1 cellular context compared by ENCODE assay signal in the genomic region with DNA sequence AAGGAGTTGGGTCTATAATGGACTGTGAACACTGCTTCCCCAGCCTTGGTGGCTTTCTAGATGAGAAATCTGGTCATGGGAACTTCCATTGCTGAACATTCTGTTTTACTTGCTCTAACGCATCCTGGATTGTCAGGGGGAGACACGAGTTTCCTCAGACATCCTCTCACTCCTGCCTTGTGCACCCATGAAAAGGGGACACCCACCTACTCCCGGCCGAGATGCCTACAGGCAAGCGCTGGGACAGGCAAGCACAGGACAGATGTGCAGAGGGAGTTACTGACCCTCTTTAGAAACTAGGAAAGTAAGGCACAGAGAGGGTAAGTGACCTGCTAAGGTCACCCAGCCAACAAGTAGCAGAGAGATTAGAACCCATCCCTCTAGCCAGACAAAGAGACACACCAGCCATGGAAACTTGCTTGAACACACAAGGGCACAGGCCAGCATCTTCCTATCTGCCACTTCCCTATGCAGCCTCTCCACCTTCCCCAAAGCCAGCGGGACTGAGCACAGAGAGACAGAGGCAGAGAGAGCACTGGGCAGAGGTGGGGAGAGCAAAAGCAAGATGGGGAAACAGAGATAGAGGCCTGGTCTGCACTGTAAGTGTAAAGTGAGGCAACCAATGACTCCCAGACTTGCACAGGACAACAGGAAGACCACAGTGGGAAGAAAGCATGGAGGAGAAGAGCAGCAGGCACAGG.
TF ChIP-seq lines count a peak whose summit lies in the region.

No MANE protein-coding gene starts in this region.

TF ChIP-seq in HepG2, 621 proteins besides CTCF, POLR2A, EP300 and RAD21:
- no peak for TF ChIP-seq KAT8 (CRISPR knock-in tag; IDR thresholded peaks at IDR 0.05)
- peak; percentile 88 for TF ChIP-seq ZNF768 (CRISPR knock-in tag; IDR thresholded peaks at IDR 0.05)
